Comparison of ENCODE assay signal across 13 cellular contexts in genomic region chr9:136242908-136243525, GRCh38. TPM values are rescaled to one million over a fixed set of nuclear protein-coding genes. Genes with fewer than 3 reads are reported as not detected.
A peak's percentile ranks its signal among the peaks of the same experiment; 100 is the strongest.
DNase-seq lines count a peak whose midpoint lies in the region; ATAC-seq and TF ChIP-seq lines count a peak whose summit lies in the region.
"Had no signal": no experiment of that assay in that cellular context is flagged by ENCODE, and none has a peak within 500 bp of the region (broad histone marks: within the 10 kb centered on the region; RNA-seq: fewer than 3 reads in every experiment).

No MANE protein-coding gene starts in this region.

- no peaks in the 10 kb centered on the region for H3K9me3 Mint-ChIP-seq in CD4-positive, CD25-positive, alpha-beta regulatory T cell
- H3K9me3 Mint-ChIP-seq in T-cell: no peaks in the 10 kb centered on the region
- H3K9me3 Mint-ChIP-seq in immature natural killer cell: no peaks in the 10 kb centered on the region

- CTCF ChIA-PET in T-cell (lab: Charles Lee): interaction anchor here in 1 of 2 donors (0.6 kb wide), 1 partner anchor 1430 kb away, joined by 3 read pairs; no protein-coding TSS in a partner anchor

- no peak for ATAC-seq in CD4-positive, CD25-positive, alpha-beta regulatory T cell (ENCODE audit: low read depth in 2 of 2)
- ATAC-seq in T-cell (replicated peaks in 1 of 4) (no peak), HG03432 (IDR thresholded peaks at IDR 0.05; ENCODE audit: unreplicated experiment) (no peak), HG02610 (IDR thresholded peaks at IDR 0.05; ENCODE audit: unreplicated experiment) (no peak), HG02588 (IDR thresholded peaks at IDR 0.05; ENCODE audit: unreplicated experiment) (no peak)
- ATAC-seq: left lung had no signal

- no peaks in the 10 kb centered on the region for H3K9me3 ChIP-seq in CD4-positive, CD25-positive, alpha-beta regulatory T cell (ENCODE audit: control insufficient read depth in 2 of 2, low read length in 2 of 2)
- H3K9me3 ChIP-seq: left lung, right atrium auricular region had no signal

- H3K27me3 Mint-ChIP-seq in CD4-positive, CD25-positive, alpha-beta regulatory T cell: no peaks in the 10 kb centered on the region
- no peaks in the 10 kb centered on the region for H3K27me3 Mint-ChIP-seq in T-cell
- H3K27me3 Mint-ChIP-seq in immature natural killer cell (ENCODE audit: low read depth in 3 of 3): peaks cover 2 to 3% (median 2%) of the 10 kb centered on the region in 3 donors

- POLR2A ChIA-PET in T-cell (lab: Charles Lee): interaction anchor here in 1 of 2 donors (0.5 kb wide), 1 partner anchor 281 kb away, joined by 7 read pairs; no protein-coding TSS in a partner anchor

- no peaks in the 10 kb centered on the region for H3K36me3 Mint-ChIP-seq in CD4-positive, CD25-positive, alpha-beta regulatory T cell
- no peaks in the 10 kb centered on the region for H3K36me3 Mint-ChIP-seq in T-cell
- no peaks in the 10 kb centered on the region for H3K36me3 Mint-ChIP-seq in immature natural killer cell

- DNase-seq in CD4-positive, CD25-positive, alpha-beta regulatory T cell: peak in 1 of 3 donors; percentile 29
- DNase-seq in T-cell: no peak
- DNase-seq in immature natural killer cell: no peak
- DNase-seq in NCI-H2196 treated with DMSO at 0.1 percent for 48 hours (lab: John Stamatoyannopoulos, UW; ENCODE audit: unreplicated experiment): no peak
- DNase-seq: EL, KBM-7, left lung had no signal

- peaks cover 19 to 68% (median 32%) of the 10 kb centered on the region in 4 donors for H3K4me1 Mint-ChIP-seq in CD4-positive, CD25-positive, alpha-beta regulatory T cell
- peaks cover 33 to 62% (median 45%) of the 10 kb centered on the region in 3 donors for H3K4me1 Mint-ChIP-seq in T-cell
- H3K4me1 Mint-ChIP-seq in immature natural killer cell: peaks cover 40 to 43% of the 10 kb centered on the region in 2 donors

- H3K4me1 ChIP-seq in CD4-positive, CD25-positive, alpha-beta regulatory T cell (ENCODE audit: control insufficient read depth, insufficient read depth, low read length, poor library complexity, severe bottlenecking): peaks cover 36% of the 10 kb centered on the region

- H3K27me3 ChIP-seq in CD4-positive, CD25-positive, alpha-beta regulatory T cell (ENCODE audit: control insufficient read depth, insufficient read depth, low read length): no peaks in the 10 kb centered on the region
- H3K27me3 ChIP-seq: left lung, right atrium auricular region had no signal

- H3K36me3 ChIP-seq in CD4-positive, CD25-positive, alpha-beta regulatory T cell (ENCODE audit: control insufficient read depth, insufficient read depth, low read length): no peaks in the 10 kb centered on the region
- H3K36me3 ChIP-seq: left lung, right atrium auricular region had no signal

- peak overlapping the region; percentile 81 to 94 (median 93) for H3K27ac Mint-ChIP-seq in CD4-positive, CD25-positive, alpha-beta regulatory T cell
- peak overlapping the region; percentile 88 to 91 for H3K27ac Mint-ChIP-seq in T-cell
- H3K27ac Mint-ChIP-seq in immature natural killer cell: peak overlapping the region; percentile 85 to 97 (median 92)

- H3K4me3 ChIP-seq in CD4-positive, CD25-positive, alpha-beta regulatory T cell (ENCODE audit: low read depth, low read length): peak overlapping the region; percentile 74
- H3K4me3 ChIP-seq: left lung, right atrium auricular region had no signal

- peak overlapping the region; percentile 93 to 99 (median 94) for H3K4me3 Mint-ChIP-seq in CD4-positive, CD25-positive, alpha-beta regulatory T cell
- H3K4me3 Mint-ChIP-seq in T-cell: peak overlapping the region; percentile 91 to 98 (median 92)
- H3K4me3 Mint-ChIP-seq in immature natural killer cell: peak overlapping the region; percentile 39 to 96 (median 95)

- TF ChIP-seq CTCF in GM12874 (IDR thresholded peaks at IDR 0.05; ENCODE audit: insufficient read depth, low read depth, low read length): peak; percentile 27; the same call in 1 of the 2 replicates

- peak overlapping the region; percentile 64 for H3K27ac ChIP-seq in CD4-positive, CD25-positive, alpha-beta regulatory T cell (ENCODE audit: insufficient read depth, low read length, poor library complexity, severe bottlenecking)
- H3K27ac ChIP-seq: left lung, right atrium auricular region had no signal

RNA-seq across cellular contexts. Expression of gene QSOX2, which starts 2.6 kb away (rescaled TPM):
- total RNA-seq in CD4-positive, CD25-positive, alpha-beta regulatory T cell: 16.6 TPM
- under 1 TPM; 0.33 to 0.63 (median 0.41) TPM for polyA plus RNA-seq in CD4-positive, CD25-positive, alpha-beta regulatory T cell
- 10 to 100 TPM; 14.1 to 19.4 (median 17.0) TPM for total RNA-seq in T-cell
- polyA plus RNA-seq in immature natural killer cell: under 1 TPM in 2 of 3 donors, not detected in 1; 0.59 to 0.89 TPM

RNA-seq across cellular contexts. Expression of gene LHX3, which starts 38.1 kb away (rescaled TPM):
- not detected for total RNA-seq in CD4-positive, CD25-positive, alpha-beta regulatory T cell
- polyA plus RNA-seq in CD4-positive, CD25-positive, alpha-beta regulatory T cell: not detected
- under 1 TPM in 2 of 5 donors, not detected in 3; 0.13 to 0.42 TPM for total RNA-seq in T-cell
- polyA plus RNA-seq in immature natural killer cell: not detected
- total RNA-seq: fibroblast of lung, left lung had no signal
- polyA plus RNA-seq: fibroblast of lung had no signal
